ENCODE assay signal across 19 cellular contexts in the genomic region with DNA sequence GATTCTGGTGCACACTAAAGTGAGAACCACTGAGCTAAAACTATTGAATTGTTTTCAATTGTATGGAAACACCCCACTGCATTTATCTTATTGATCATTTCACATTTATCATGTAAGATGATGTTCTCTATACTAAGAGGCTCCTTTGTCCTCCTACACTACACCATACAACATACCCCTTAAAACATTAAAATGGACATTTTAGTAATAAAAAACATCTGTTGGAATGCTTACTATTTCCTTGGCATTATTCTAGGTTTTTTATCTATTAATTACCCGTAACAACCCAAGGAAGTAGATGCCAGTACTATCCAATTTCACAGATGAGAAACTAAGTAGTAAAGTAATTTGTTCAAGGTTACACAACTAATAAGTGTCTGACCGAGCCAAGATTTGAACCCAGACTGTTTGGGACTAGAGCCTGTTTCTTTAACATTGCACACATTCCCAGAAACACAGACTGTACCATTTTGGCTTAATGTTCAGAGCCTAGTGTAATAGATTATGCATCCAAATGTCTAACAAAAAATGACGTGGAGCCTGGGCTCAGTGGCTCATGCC. TPM values are rescaled to one million over a fixed set of nuclear protein-coding genes. Genes with fewer than 3 reads are reported as not detected.
DNase-seq lines count a peak whose midpoint lies in the region; ATAC-seq, FAIRE-seq and TF ChIP-seq lines count a peak whose summit lies in the region.
"Had no signal": no experiment of that assay in that cellular context is flagged by ENCODE, and none has a peak within 500 bp of the region (broad histone marks: within the 10 kb centered on the region; RNA-seq: fewer than 3 reads in every experiment).

No MANE protein-coding gene starts in this region.

- H3K27ac ChIP-seq in right lobe of liver, result no peak overlapping the region
- H3K27ac ChIP-seq: BLaER1 treated with 17β-estradiol and CSF1 and Interleukin-3, amounts not matched to agents 10 nM and 100 nM had no signal

- no peak for FAIRE-seq in H54 (lab: Jason Lieb, UNC)
- FAIRE-seq: A204.1, GM12878, GM19239, HepG2 had no signal

- 51% methylated on average over 3 of the region's 3 CpGs for WGBS in right lobe of liver (ENCODE audit: insufficient coverage, low coverage, low lambda C conversion rate, missing lambda C conversion rate)

- H3K9ac ChIP-seq in adipocyte (ENCODE audit: low read length), result no peak overlapping the region
- H3K9ac ChIP-seq: BLaER1 treated with 17β-estradiol and CSF1 and Interleukin-3, amounts not matched to agents 10 nM and 100 nM had no signal

- H3K4me1 ChIP-seq in adipocyte (ENCODE audit: control insufficient read depth, insufficient read depth, low read length) (no peaks in the 10 kb centered on the region), right lobe of liver (no peaks in the 10 kb centered on the region)
- H3K4me1 ChIP-seq: BLaER1 treated with 17β-estradiol and CSF1 and Interleukin-3, amounts not matched to agents 10 nM and 100 nM had no signal

- no peaks in the 10 kb centered on the region for H3K27me3 ChIP-seq in adipocyte (replicated peaks; ENCODE audit: control insufficient read depth, insufficient read depth, low read length)
- H3K27me3 ChIP-seq in right lobe of liver, result no peaks in the 10 kb centered on the region
- H3K27me3 ChIP-seq: BLaER1 treated with 17β-estradiol and CSF1 and Interleukin-3, amounts not matched to agents 10 nM and 100 nM had no signal

- DNase-seq in EH (ENCODE audit: low read depth) (peak; percentile 30), adipocyte (ENCODE audit: low read depth) (peak; percentile 18), fibroblast of gingiva (ENCODE audit: low read depth) (peak; percentile 42), H54 (ENCODE audit: insufficient read length, low spot score) (no peak), right lobe of liver (no peak), NCI-H1105 treated with DMSO at 0.1 percent for 48 hours (lab: John Stamatoyannopoulos, UW) (no peak)
- no peak for DNase-seq in stimulated activated CD4-positive, alpha-beta T cell treated with anti-CD3 and anti-CD28 coated beads, Interleukin-15, amount 100 ng/mL, for 24 hours
- DNase-seq: Calu3; CD8-positive, alpha-beta T cell; DMS79 treated with DMSO at 0.1 percent for 48 hours; EL; HCEC 1CT; KBM-7 had no signal

- intact Hi-C loops in right lobe of liver (cut with DNase I), result no loop called here

- H3K36me3 ChIP-seq in adipocyte (ENCODE audit: control insufficient read depth, insufficient read depth, low read length, severe bottlenecking), result no peaks in the 10 kb centered on the region
- no peaks in the 10 kb centered on the region for H3K36me3 ChIP-seq in right lobe of liver
- H3K36me3 ChIP-seq: BLaER1 treated with 17β-estradiol and CSF1 and Interleukin-3, amounts not matched to agents 10 nM and 100 nM had no signal

- no peak for ATAC-seq in right lobe of liver
- ATAC-seq: CD8-positive, alpha-beta T cell; GM12878; HepG2 had no signal

- H3K4me3 ChIP-seq in adipocyte (ENCODE audit: low read length) (no peak overlapping the region), right lobe of liver (no peak overlapping the region)
- H3K4me3 ChIP-seq: BLaER1 treated with 17β-estradiol and CSF1 and Interleukin-3, amounts not matched to agents 10 nM and 100 nM; GM12878 had no signal

- TF ChIP-seq CTCF in right lobe of liver (IDR thresholded peaks at IDR 0.05), result no peak

- H3K9me3 ChIP-seq in adipocyte (ENCODE audit: control insufficient read depth, low read length) (peaks cover 7% of the 10 kb centered on the region), right lobe of liver (no peaks in the 10 kb centered on the region)

- no peak for TF ChIP-seq POLR2A in H54 (IDR thresholded peaks at IDR 0.05; ENCODE audit: low read depth, low read length)
- TF ChIP-seq POLR2A in right lobe of liver (IDR thresholded peaks at IDR 0.05), result no peak

RNA-seq across cellular contexts. Expression of a gene that starts 37.9 kb away (rescaled TPM):
- 1 to 10 TPM in 5 of 6 experiments, under 1 TPM in 1; 0.74 to 5.7 (median 3.2) TPM for total RNA-seq in right lobe of liver

RNA-seq across cellular contexts. Expression of a gene that starts 45.7 kb away (rescaled TPM):
- 10 to 100 TPM; 40.2 to 53.8 (median 46.9) TPM for total RNA-seq in right lobe of liver
- total RNA-seq: B cell had no signal

Comparison
In these comparisons a context has a peak if more than half of its experiments do, and no peak if none do; other contexts are left out.
1. DNase-seq: peak in EH (single experiment), adipocyte (single experiment) and fibroblast of gingiva (single experiment); none in stimulated activated CD4-positive, alpha-beta T cell treated with anti-CD3 and anti-CD28 coated beads, Interleukin-15, amount 100 ng/mL, for 24 hours (single experiment), H54 (single experiment), right lobe of liver (0 of 3) and NCI-H1105 treated with DMSO at 0.1 percent for 48 hours (single experiment).